ENCODE assay signal across 8 cellular contexts in the genomic region with DNA sequence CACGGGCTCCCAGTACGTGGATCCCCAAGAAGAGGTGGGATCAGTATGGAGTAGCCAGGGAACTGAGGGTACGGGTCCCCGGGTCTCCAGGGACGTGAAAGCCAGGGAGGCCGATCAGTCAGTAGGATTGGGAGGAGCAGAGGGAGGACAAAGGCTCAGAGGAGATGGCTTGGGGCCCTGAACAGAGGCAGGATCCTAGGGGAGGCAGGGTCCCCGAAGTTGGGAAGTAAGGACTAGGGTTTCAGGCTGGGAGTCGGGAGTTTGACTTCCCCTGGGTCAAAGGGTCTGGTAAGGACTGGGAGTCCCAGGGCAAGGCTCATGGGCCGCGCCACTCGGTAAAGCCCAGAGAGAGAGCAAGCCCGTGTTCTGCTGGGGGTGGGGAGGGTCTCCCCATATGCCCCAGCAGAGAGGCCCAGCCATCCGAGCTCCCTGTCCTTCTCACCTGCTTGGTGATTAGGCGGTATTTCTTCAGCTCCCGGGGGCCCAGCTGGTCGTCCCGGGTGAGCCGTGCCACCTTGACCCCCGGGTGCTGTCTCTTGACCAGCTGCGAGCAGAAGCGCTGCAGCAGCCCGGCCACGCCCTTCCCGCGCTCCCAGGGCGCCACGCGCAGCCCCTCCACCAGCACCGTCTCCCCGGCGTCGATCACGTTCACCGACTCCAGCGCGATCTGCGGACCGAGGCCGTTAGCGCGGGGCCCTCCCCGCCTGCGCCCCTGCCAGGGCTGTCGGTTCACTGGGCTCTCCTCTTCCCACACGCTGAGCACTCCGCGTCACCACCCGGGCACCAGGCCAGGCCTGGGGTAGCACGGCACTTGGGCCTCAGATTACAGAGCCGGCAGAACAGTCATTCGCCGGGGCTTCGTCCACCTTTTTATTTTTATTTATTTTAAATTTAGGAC. TPM values are rescaled to one million over a fixed set of nuclear protein-coding genes. Genes with fewer than 3 reads are reported as not detected.
DNase-seq lines count a peak whose midpoint lies in the region; ATAC-seq and TF ChIP-seq lines count a peak whose summit lies in the region.

No MANE protein-coding gene starts in this region.

- peak overlapping the region in 1 of 2 donors; percentile 10 for H3K4me3 ChIP-seq in cardiac fibroblast (replicated peaks in 1 of 2; ENCODE audit: low read depth in 2 of 2, low read length in 2 of 2)

- DNase-seq in NCI-H1694 (lab: John Stamatoyannopoulos, UW) (peak; percentile 43), NCI-H1694 treated with DMSO at 0.1 percent for 48 hours (lab: John Stamatoyannopoulos, UW) (no peak), NCI-H2171 treated with DMSO at 0.1 percent for 48 hours (lab: John Stamatoyannopoulos, UW) (peak; percentile 64), cardiac fibroblast (ENCODE audit: low read depth in 2 of 2) (peak; percentile 72 to 78), lung microvascular endothelial cell (ENCODE audit: low read depth in 2 of 2) (peak; percentile 55 to 57), NOMO-1 (lab: John Stamatoyannopoulos, UW; ENCODE audit: unreplicated experiment in 2 of 2) (no peak)

- ATAC-seq in HG03108 (IDR thresholded peaks at IDR 0.05; ENCODE audit: unreplicated experiment) (no peak), HG03378 (IDR thresholded peaks at IDR 0.05; ENCODE audit: unreplicated experiment) (no peak)

- TF ChIP-seq CTCF in cardiac fibroblast (IDR thresholded peaks at IDR 0.05; ENCODE audit: low read depth, low read length) = no peak

RNA-seq across cellular contexts. Expression of a gene that starts 7.0 kb away (rescaled TPM):
- not detected in 2 replicates for total RNA-seq in lung microvascular endothelial cell

RNA-seq across cellular contexts. Expression of a gene that starts 7.7 kb away (rescaled TPM):
- not detected in 2 replicates for total RNA-seq in lung microvascular endothelial cell

RNA-seq across cellular contexts. Expression of a gene that starts 18.8 kb away (rescaled TPM):
- 110 and 155 TPM in 2 replicates for total RNA-seq in lung microvascular endothelial cell

RNA-seq across cellular contexts. Expression of a gene that starts 27.7 kb away (rescaled TPM):
- not detected in 2 replicates for total RNA-seq in lung microvascular endothelial cell

RNA-seq across cellular contexts. Expression of a gene that starts 44.3 kb away (rescaled TPM):
- 34.4 and 38.3 TPM in 2 replicates for total RNA-seq in lung microvascular endothelial cell

Comparison
In these comparisons a context has a peak if more than half of its experiments do, and no peak if none do; other contexts are left out.
1. DNase-seq: peak in NCI-H1694 (single experiment), NCI-H2171 treated with DMSO at 0.1 percent for 48 hours (single experiment), cardiac fibroblast (2 of 2) and lung microvascular endothelial cell (2 of 2); none in NCI-H1694 treated with DMSO at 0.1 percent for 48 hours (single experiment) and NOMO-1 (0 of 2).